Comparison of ENCODE assay signal across 28 cellular contexts in the genomic region with DNA sequence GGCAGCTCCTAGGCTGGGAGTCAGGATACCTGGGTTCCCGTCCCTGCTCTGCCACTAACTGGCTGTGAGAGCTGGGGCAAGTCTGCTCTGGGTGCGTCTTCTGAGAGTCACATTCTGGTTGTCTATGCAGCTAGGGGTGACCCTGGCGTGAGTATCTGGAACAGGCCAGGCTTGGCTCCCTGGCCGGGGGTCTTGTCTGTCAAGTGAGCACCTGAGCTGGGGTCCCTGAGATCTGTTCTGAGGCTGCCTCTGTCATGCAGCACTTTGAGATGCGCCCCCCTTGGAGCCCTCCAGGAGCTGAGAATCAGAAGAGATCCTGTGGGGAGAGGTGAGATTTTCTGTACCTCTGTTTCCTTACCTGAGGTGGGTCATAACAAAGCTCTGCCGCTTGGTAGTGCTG.
"Had no signal": no experiment of that assay in that cellular context is flagged by ENCODE, and none has a peak within 500 bp of the region (broad histone marks: within the 10 kb centered on the region; RNA-seq: fewer than 3 reads in every experiment).

No MANE protein-coding gene starts in this region.

- H3K27ac ChIP-seq: hepatocyte, left lung, ovary, psoas muscle, sigmoid colon, stomach, testis, tibial artery had no signal

- H3K36me3 Mint-ChIP-seq: naive thymus-derived CD4-positive, alpha-beta T cell; stimulated activated effector memory CD8-positive, alpha-beta T cell treated with anti-CD3 and anti-CD28 coated beads, Interleukin-12 subunit alpha, Interleukin-12 subunit beta, amount 100 ng/mL, for 72 hours had no signal

- H3K9me3 ChIP-seq: left lung, ovary, psoas muscle, sigmoid colon, stomach, testis, tibial artery, upper lobe of left lung had no signal

- H3K4me3 Mint-ChIP-seq: naive thymus-derived CD4-positive, alpha-beta T cell; nephron; stimulated activated effector memory CD8-positive, alpha-beta T cell treated with anti-CD3 and anti-CD28 coated beads, Interleukin-12 subunit alpha, Interleukin-12 subunit beta, amount 100 ng/mL, for 72 hours had no signal

- ATAC-seq: left cardiac atrium; left lung; naive thymus-derived CD4-positive, alpha-beta T cell; psoas muscle; right cardiac atrium; stimulated activated effector memory CD8-positive, alpha-beta T cell treated with anti-CD3 and anti-CD28 coated beads, Interleukin-12 subunit alpha, Interleukin-12 subunit beta, amount 100 ng/mL, for 72 hours had no signal

- H3K36me3 ChIP-seq: left lung, ovary had no signal

- H3K4me2 ChIP-seq: hepatocyte had no signal

- FAIRE-seq: colon, frontal cortex, urothelium cell line had no signal

- H3K27me3 ChIP-seq: dorsolateral prefrontal cortex, hepatocyte, left lung, ovary, sigmoid colon, stomach, testis, tibial artery, upper lobe of left lung had no signal

- H3K27me3 Mint-ChIP-seq: naive thymus-derived CD4-positive, alpha-beta T cell had no signal

- DNase-seq: dorsolateral prefrontal cortex; effector CD4-positive, alpha-beta T cell; head of caudate nucleus; left cardiac atrium; mesendoderm; midbrain; naive thymus-derived CD4-positive, alpha-beta T cell; occipital lobe; ovary; posterior cingulate gyrus; psoas muscle; sigmoid colon; stimulated activated CD4-positive, alpha-beta T cell treated with anti-CD3 and anti-CD28 coated beads, Interleukin-2, amount 100 ng/mL, for 24 hours; stimulated activated CD4-positive, alpha-beta T cell treated with anti-CD3 and anti-CD28 coated beads, Interleukin-4, amount 100 ng/mL, for 24 hours; stimulated activated naive CD4-positive, alpha-beta T cell treated with Interleukin-2 at 50 U/mL for 16 hours; stomach; substantia nigra; testis; tibial artery; upper lobe of left lung had no signal

- H3K4me3 ChIP-seq: hepatocyte, left lung, ovary, psoas muscle, sigmoid colon, stomach, testis, tibial artery, upper lobe of left lung had no signal

- H2AFZ ChIP-seq: hepatocyte had no signal

- H3K9me3 Mint-ChIP-seq: nephron; stimulated activated effector memory CD8-positive, alpha-beta T cell treated with anti-CD3 and anti-CD28 coated beads, Interleukin-12 subunit alpha, Interleukin-12 subunit beta, amount 100 ng/mL, for 72 hours had no signal

- H3K27ac Mint-ChIP-seq: naive thymus-derived CD4-positive, alpha-beta T cell; nephron had no signal
